Comparison of ENCODE assay signal across 12 cellular contexts in genomic region chr11:114192841-114193389, GRCh38.
DNase-seq lines count a peak whose midpoint lies in the region; ATAC-seq and TF ChIP-seq lines count a peak whose summit lies in the region.
"Had no signal": no experiment of that assay in that cellular context is flagged by ENCODE, and none has a peak within 500 bp of the region (broad histone marks: within the 10 kb centered on the region; RNA-seq: fewer than 3 reads in every experiment).

No MANE protein-coding gene starts in this region.

- DNase-seq in NCI-H2171 treated with DMSO at 0.1 percent for 48 hours (lab: John Stamatoyannopoulos, UW) (peak; percentile 25), NCI-H2171 (lab: John Stamatoyannopoulos, UW) (no peak), OCI-M1 (lab: John Stamatoyannopoulos, UW) (peak; percentile 17), fibroblast of villous mesenchyme (ENCODE audit: low read depth) (peak; percentile 78), sciatic nerve (ENCODE audit: low spot score) (no peak)
- DNase-seq in stimulated activated CD4-positive, alpha-beta T cell treated with anti-CD3 and anti-CD28 coated beads, Interleukin-15, amount 100 ng/mL, for 24 hours, result no peak
- DNase-seq: activated CD4-positive, alpha-beta T cell treated with anti-CD3 and anti-CD28 coated beads, Interleukin-2, amount 50 U/mL, for 1 hour; activated naive CD8-positive, alpha-beta T cell treated with anti-CD3 and anti-CD28 coated beads, Interleukin-2, amount 50 U/mL, for 24 hours; NCI-H2029 had no signal

- H3K27ac ChIP-seq in stomach smooth muscle (ENCODE audit: low read length), result peak overlapping the region; percentile 100
- H3K27ac ChIP-seq: SK-N-MC had no signal

- peaks cover 0 to 21% of the 10 kb centered on the region in 2 donors for H3K36me3 ChIP-seq in stomach smooth muscle (ENCODE audit: control insufficient read depth in 2 of 2, insufficient read depth in 2 of 2, low read length in 2 of 2)

- H3K27me3 ChIP-seq in stomach smooth muscle (ENCODE audit: control insufficient read depth in 1 of 2, insufficient read depth in 2 of 2, low read length in 2 of 2), result no peaks in the 10 kb centered on the region

- no peak for ATAC-seq in sciatic nerve
- no peak for ATAC-seq in HG02973 (IDR thresholded peaks at IDR 0.05; ENCODE audit: unreplicated experiment)
- ATAC-seq: activated naive CD8-positive, alpha-beta T cell treated with anti-CD3 and anti-CD28 coated beads, Interleukin-2, amount 50 U/mL, for 24 hours had no signal

- H3K9ac ChIP-seq in stomach smooth muscle (ENCODE audit: low read length in 2 of 2), result no peak overlapping the region

- TF ChIP-seq CTCF in fibroblast of villous mesenchyme (IDR thresholded peaks at IDR 0.05; ENCODE audit: insufficient read depth, low read depth, low read length), result no peak

- intact Hi-C loops in sciatic nerve (cut with DNase I), result no loop called here

- H3K4me1 ChIP-seq in stomach smooth muscle (ENCODE audit: control insufficient read depth, insufficient read depth, low read length), result peaks cover 58% of the 10 kb centered on the region

- H3K9me3 ChIP-seq in stomach smooth muscle (ENCODE audit: control insufficient read depth in 2 of 2, low read length in 2 of 2), result peaks cover 0 to 3% of the 10 kb centered on the region in 2 donors

- no peak overlapping the region for H3K4me3 ChIP-seq in fibroblast of villous mesenchyme (ENCODE audit: low read depth, low read length)
- no peak overlapping the region for H3K4me3 ChIP-seq in stomach smooth muscle (ENCODE audit: low read length in 2 of 2)
- H3K4me3 ChIP-seq: SK-N-MC had no signal

Comparison
In these comparisons a context has a peak if more than half of its experiments do, and no peak if none do; other contexts are left out.
1. DNase-seq: peak in NCI-H2171 treated with DMSO at 0.1 percent for 48 hours (single experiment), OCI-M1 (single experiment) and fibroblast of villous mesenchyme (single experiment); none in NCI-H2171 (single experiment), sciatic nerve (single experiment) and stimulated activated CD4-positive, alpha-beta T cell treated with anti-CD3 and anti-CD28 coated beads, Interleukin-15, amount 100 ng/mL, for 24 hours (single experiment).